Comparison of ENCODE assay signal across 18 cellular contexts in the genomic region with DNA sequence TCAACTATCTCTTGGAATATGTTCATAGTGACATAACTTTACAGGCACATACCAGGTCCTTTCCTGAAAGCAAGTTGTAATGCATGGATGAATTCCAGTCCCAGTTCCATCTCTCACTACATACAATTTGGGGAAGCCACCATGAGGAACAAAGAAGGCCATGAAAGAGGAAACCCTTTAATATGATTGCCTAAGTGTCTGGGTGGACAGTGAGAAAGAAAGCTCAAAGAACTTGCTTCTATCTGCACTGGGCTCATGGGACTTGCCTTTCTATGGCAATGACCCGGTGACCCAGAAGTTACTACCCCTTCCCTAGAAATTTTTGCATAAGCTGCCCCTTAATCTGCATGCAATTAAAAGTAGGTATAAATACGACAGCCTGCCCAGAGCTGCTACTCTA.
"Had no signal": no experiment of that assay in that cellular context is flagged by ENCODE, and none has a peak within 500 bp of the region (broad histone marks: within the 10 kb centered on the region; RNA-seq: fewer than 3 reads in every experiment).

No MANE protein-coding gene starts in this region.

- H3K4me3 Mint-ChIP-seq: activated CD4-positive, alpha-beta T cell treated with anti-CD3 and anti-CD28 coated beads for 36 hours; activated naive CD4-positive, alpha-beta T cell treated with anti-CD3 and anti-CD28 coated beads, Interleukin-2, amount 50 U/mL, for 24 hours; immature natural killer cell; naive thymus-derived CD8-positive, alpha-beta T cell; stimulated activated memory B cell treated with anti-CD40 and anti-IgM and Interleukin-4, amounts not matched to agents 10 μg/mL and 1 μg/mL and 100 μg/mL, for 72 hours; type B pancreatic cell; WTC11 had no signal

- H3K27ac ChIP-seq: heart left ventricle, pancreas, sigmoid colon, testis had no signal

- H3K27me3 ChIP-seq: heart left ventricle, pancreas, sigmoid colon, testis had no signal

- FAIRE-seq: bronchial epithelial cell, frontal cortex, pancreas had no signal

- ATAC-seq: activated CD4-positive, alpha-beta T cell treated with anti-CD3 and anti-CD28 coated beads for 36 hours; naive thymus-derived CD8-positive, alpha-beta T cell; stimulated activated memory B cell treated with anti-CD40 and anti-IgM and Interleukin-4, amounts not matched to agents 10 μg/mL and 1 μg/mL and 100 μg/mL, for 72 hours; WTC11 had no signal

- H3K36me3 ChIP-seq: heart left ventricle, pancreas had no signal

- H3K9me3 ChIP-seq: heart left ventricle, pancreas, sigmoid colon, testis had no signal

- H3K27me3 Mint-ChIP-seq: activated CD4-positive, alpha-beta T cell treated with anti-CD3 and anti-CD28 coated beads for 36 hours; activated naive CD4-positive, alpha-beta T cell treated with anti-CD3 and anti-CD28 coated beads, Interleukin-2, amount 50 U/mL, for 24 hours; stimulated activated memory B cell treated with anti-CD40 and anti-IgM and Interleukin-4, amounts not matched to agents 10 μg/mL and 1 μg/mL and 100 μg/mL, for 72 hours had no signal

- DNase-seq: activated CD4-positive, alpha-beta T cell treated with anti-CD3 and anti-CD28 coated beads for 36 hours; activated CD4-positive, alpha-beta T cell treated with anti-CD3 and anti-CD28 coated beads, Interleukin-2, amount 50 U/mL, for 48 hours; activated gamma-delta T cell; heart left ventricle; immature natural killer cell; kidney glomerular epithelial cell; mesendoderm; naive thymus-derived CD8-positive, alpha-beta T cell; pancreas; sigmoid colon; stimulated activated CD4-positive, alpha-beta T cell treated with anti-CD3 and anti-CD28 coated beads, Interleukin-4, amount 100 ng/mL, for 4 hours; testis had no signal

- H3K27ac Mint-ChIP-seq: activated CD4-positive, alpha-beta T cell treated with anti-CD3 and anti-CD28 coated beads for 36 hours; activated naive CD4-positive, alpha-beta T cell treated with anti-CD3 and anti-CD28 coated beads, Interleukin-2, amount 50 U/mL, for 24 hours; immature natural killer cell; naive thymus-derived CD8-positive, alpha-beta T cell; stimulated activated memory B cell treated with anti-CD40 and anti-IgM and Interleukin-4, amounts not matched to agents 10 μg/mL and 1 μg/mL and 100 μg/mL, for 72 hours; type B pancreatic cell; WTC11 had no signal

- H3K4me1 Mint-ChIP-seq: activated CD4-positive, alpha-beta T cell treated with anti-CD3 and anti-CD28 coated beads for 36 hours; activated naive CD4-positive, alpha-beta T cell treated with anti-CD3 and anti-CD28 coated beads, Interleukin-2, amount 50 U/mL, for 24 hours; immature natural killer cell; naive thymus-derived CD8-positive, alpha-beta T cell; stimulated activated memory B cell treated with anti-CD40 and anti-IgM and Interleukin-4, amounts not matched to agents 10 μg/mL and 1 μg/mL and 100 μg/mL, for 72 hours had no signal

- H3K4me1 ChIP-seq: pancreas, testis had no signal

- H3K9me3 Mint-ChIP-seq: activated naive CD4-positive, alpha-beta T cell treated with anti-CD3 and anti-CD28 coated beads, Interleukin-2, amount 50 U/mL, for 24 hours; immature natural killer cell; naive thymus-derived CD8-positive, alpha-beta T cell; stimulated activated memory B cell treated with anti-CD40 and anti-IgM and Interleukin-4, amounts not matched to agents 10 μg/mL and 1 μg/mL and 100 μg/mL, for 72 hours; type B pancreatic cell; WTC11 had no signal

- H3K36me3 Mint-ChIP-seq: activated naive CD4-positive, alpha-beta T cell treated with anti-CD3 and anti-CD28 coated beads, Interleukin-2, amount 50 U/mL, for 24 hours; immature natural killer cell; naive thymus-derived CD8-positive, alpha-beta T cell; stimulated activated memory B cell treated with anti-CD40 and anti-IgM and Interleukin-4, amounts not matched to agents 10 μg/mL and 1 μg/mL and 100 μg/mL, for 72 hours; WTC11 had no signal

- H3K4me3 ChIP-seq: heart left ventricle, pancreas, sigmoid colon, testis had no signal
